9 cellular contexts compared by ENCODE assay signal in genomic region chr7:114944742-114945625, GRCh38. TPM values are rescaled to one million over a fixed set of nuclear protein-coding genes. Genes with fewer than 3 reads are reported as not detected.
A peak's percentile ranks its signal among the peaks of the same experiment; 100 is the strongest.
DNase-seq lines count a peak whose midpoint lies in the region; ATAC-seq and TF ChIP-seq lines count a peak whose summit lies in the region.
"Had no signal": no experiment of that assay in that cellular context is flagged by ENCODE, and none has a peak within 500 bp of the region (broad histone marks: within the 10 kb centered on the region; RNA-seq: fewer than 3 reads in every experiment).

No MANE protein-coding gene starts in this region.

- H4K91ac ChIP-seq in neuronal stem cell (ENCODE audit: low read depth, low read length, poor library complexity), result no peak overlapping the region

- H3K36me3 ChIP-seq in SJCRH30, result peaks cover 14% of the 10 kb centered on the region
- peaks cover 2 to 22% of the 10 kb centered on the region in 2 donors for H3K36me3 ChIP-seq in neuronal stem cell (replicated peaks in 1 of 2; ENCODE audit: control insufficient read depth in 2 of 2, insufficient read depth in 2 of 2, low read length in 2 of 2)

- no peak overlapping the region for H2BK15ac ChIP-seq in neuronal stem cell (ENCODE audit: low read length)

- no peak overlapping the region for H2BK120ac ChIP-seq in neuronal stem cell (ENCODE audit: low read depth, low read length)

- H3K4me1 ChIP-seq in SJCRH30 (peaks cover 18% of the 10 kb centered on the region), neuronal stem cell (ENCODE audit: control insufficient read depth in 2 of 2, insufficient read depth in 1 of 2, low read depth in 1 of 2, low read length in 2 of 2) (peaks cover 0 to 6% of the 10 kb centered on the region in 2 donors)

- H3K27me3 ChIP-seq in SJCRH30 (no peaks in the 10 kb centered on the region), neuronal stem cell (ENCODE audit: control insufficient read depth in 3 of 3, insufficient read depth in 3 of 3, low read depth in 1 of 3, low read length in 3 of 3) (no peaks in the 10 kb centered on the region)

- ATAC-seq in HG02610 (IDR thresholded peaks at IDR 0.05; ENCODE audit: unreplicated experiment), result no peak

- H3K9ac ChIP-seq in neuronal stem cell (ENCODE audit: low read depth, low read length, poor library complexity), result no peak overlapping the region

- no peak overlapping the region for H3K4me2 ChIP-seq in neuronal stem cell (ENCODE audit: insufficient read depth, low read length, poor library complexity, severe bottlenecking)

- DNase-seq in AG09319 (ENCODE audit: extremely low read depth, low read depth), result peak; percentile 89
- peak; percentile 91 to 95 for DNase-seq in SJCRH30
- DNase-seq in foreskin fibroblast, result peak; percentile 93 to 97
- peak; percentile 3 for DNase-seq in neuronal stem cell (ENCODE audit: low spot score)
- no peak for DNase-seq in DMS53 (lab: John Stamatoyannopoulos, UW)
- DNase-seq in cerebellar nuclear complex (lab: John Stamatoyannopoulos, UW), result no peak
- no peak for DNase-seq in MV-4-11 (lab: John Stamatoyannopoulos, UW)

- no peaks in the 10 kb centered on the region for H3K9me3 ChIP-seq in SJCRH30 (replicated peaks)
- no peaks in the 10 kb centered on the region for H3K9me3 ChIP-seq in neuronal stem cell (replicated peaks in 1 of 2; ENCODE audit: control insufficient read depth in 2 of 2, insufficient read depth in 1 of 2, low read depth in 1 of 2, low read length in 2 of 2)

- H2AFZ ChIP-seq in neuronal stem cell (ENCODE audit: low read length), result peak overlapping the region; percentile 5

- no CpG with 5 or more reads among the region's 19 CpGs for WGBS in neuronal stem cell (ENCODE audit: extremely low coverage in 2 of 2, insufficient read length in 2 of 2, insufficient replicate concordance in 1 of 2), 2 donors

- no peak overlapping the region for H3K23ac ChIP-seq in neuronal stem cell (ENCODE audit: low read depth, low read length, poor library complexity)

- peak overlapping the region; percentile 33 for H3K18ac ChIP-seq in neuronal stem cell (ENCODE audit: low read length)

- H3K4me3 ChIP-seq in SJCRH30, result peak overlapping the region; percentile 42
- H3K4me3 ChIP-seq in foreskin fibroblast (ENCODE audit: low read depth in 1 of 2, low read length in 2 of 2), result peak overlapping the region; percentile 41 to 50
- H3K4me3 ChIP-seq in neuronal stem cell (ENCODE audit: low read length in 2 of 2), result no peak overlapping the region

- H3K79me1 ChIP-seq in neuronal stem cell (ENCODE audit: low read depth, low read length), result no peaks in the 10 kb centered on the region

- H3K27ac ChIP-seq in SJCRH30 (peak overlapping the region; percentile 86), neuronal stem cell (replicated peaks; ENCODE audit: low read length) (no peak overlapping the region)

- H3K4ac ChIP-seq in neuronal stem cell (ENCODE audit: low read length), result no peak overlapping the region

- no peak overlapping the region for H3K14ac ChIP-seq in neuronal stem cell (ENCODE audit: low read length)

- no peak overlapping the region for H2BK12ac ChIP-seq in neuronal stem cell (ENCODE audit: low read length)

- no peak overlapping the region for H2AK5ac ChIP-seq in neuronal stem cell (ENCODE audit: low read depth, low read length)

- H2BK5ac ChIP-seq in neuronal stem cell (ENCODE audit: low read length), result no peak overlapping the region

- H4K8ac ChIP-seq in neuronal stem cell (ENCODE audit: low read depth, low read length), result no peak overlapping the region

- TF ChIP-seq CTCF in AG09319 (IDR thresholded peaks at IDR 0.05; ENCODE audit: low read depth, low read length) (no peak), foreskin fibroblast (IDR thresholded peaks at IDR 0.05; ENCODE audit: low read depth, low read length) (no peak)

RNA-seq across cellular contexts. Expression of gene MDFIC, which starts 23.1 kb away (rescaled TPM):
- 64.9 and 72.3 TPM in 2 replicates for total RNA-seq in SJCRH30 (2014; rRNA removed; shearing (Covaris generic))
- polyA plus RNA-seq in neuronal stem cell (2013, experiment 1 of 2), result 11.9 TPM
- polyA plus RNA-seq in neuronal stem cell (2013, experiment 2 of 2), result 12.3 TPM
- total RNA-seq: G401 had no signal

Comparison
In these comparisons a context has a peak if more than half of its experiments do, and no peak if none do; other contexts are left out.
1. DNase-seq: peak in AG09319 (single experiment), SJCRH30 (2 of 2), foreskin fibroblast (2 of 2) and neuronal stem cell (single experiment); none in DMS53 (single experiment), cerebellar nuclear complex (0 of 2) and MV-4-11 (single experiment).
2. H3K4me3 ChIP-seq: peak in SJCRH30 (single experiment) and foreskin fibroblast (2 of 2); none in neuronal stem cell (0 of 2).